16 cellular contexts compared by ENCODE assay signal in the genomic region with DNA sequence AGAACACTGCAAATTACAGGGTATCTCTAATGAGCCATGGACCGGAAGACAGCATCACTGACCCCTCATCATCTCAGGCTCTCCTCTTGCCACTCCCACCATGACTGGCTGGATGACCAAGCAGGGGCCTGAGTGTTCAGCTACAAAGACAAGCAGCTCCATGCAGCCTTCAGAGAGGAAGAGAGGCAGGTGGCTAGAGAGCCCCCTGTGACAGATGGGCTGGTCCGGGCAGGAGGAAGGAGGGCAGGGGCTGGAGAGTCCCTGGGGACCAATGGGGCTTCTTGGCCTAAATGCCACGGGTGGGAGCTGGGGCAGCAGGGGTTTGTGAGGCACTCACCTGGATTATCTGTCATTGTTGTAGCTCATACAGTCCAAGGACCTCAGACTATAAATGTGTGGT. TPM values are rescaled to one million over a fixed set of nuclear protein-coding genes. Genes with fewer than 3 reads are reported as not detected.
DNase-seq lines count a peak whose midpoint lies in the region; ATAC-seq and TF ChIP-seq lines count a peak whose summit lies in the region.
"Had no signal": no experiment of that assay in that cellular context is flagged by ENCODE, and none has a peak within 500 bp of the region (broad histone marks: within the 10 kb centered on the region; RNA-seq: fewer than 3 reads in every experiment).

No MANE protein-coding gene starts in this region.

- H3K9me3 ChIP-seq in heart right ventricle, result no peaks in the 10 kb centered on the region
- H3K9me3 ChIP-seq: suprapubic skin had no signal

- TF ChIP-seq CTCF in heart right ventricle (IDR thresholded peaks at IDR 0.05) (no peak), chondrocyte (IDR thresholded peaks at IDR 0.05) (no peak)

- H3K27me3 ChIP-seq in heart right ventricle (peaks cover 0 to 11% (median 0%) of the 10 kb centered on the region in 7 donors), mesendoderm (ENCODE audit: insufficient read depth, low read length, poor library complexity) (no peaks in the 10 kb centered on the region)
- H3K27me3 ChIP-seq: suprapubic skin had no signal

- no peak overlapping the region for H3K4me3 Mint-ChIP-seq in chondrocyte (ENCODE audit: unreplicated experiment)
- peak overlapping the region; percentile 6 to 16 for H3K4me3 Mint-ChIP-seq in stimulated activated naive CD8-positive, alpha-beta T cell treated with anti-CD3 and anti-CD28 coated beads, Interleukin-15, amount 100 ng/mL, for 72 hours

- ATAC-seq in heart right ventricle (no peak), GM21529 (IDR thresholded peaks at IDR 0.05; ENCODE audit: unreplicated experiment) (no peak)
- no peak for ATAC-seq in stimulated activated naive CD8-positive, alpha-beta T cell treated with anti-CD3 and anti-CD28 coated beads, Interleukin-15, amount 100 ng/mL, for 72 hours
- ATAC-seq: sciatic nerve had no signal

- 63 to 67% methylated on average over 3 of the region's 3 CpGs for WGBS in heart right ventricle, 2 donors
- no CpG with 5 or more reads among the region's 3 CpGs for WGBS in mesendoderm (ENCODE audit: extremely low coverage, insufficient coverage, low lambda C conversion rate)

- H3K36me3 ChIP-seq in heart right ventricle (no peaks in the 10 kb centered on the region), mesendoderm (ENCODE audit: control insufficient read depth, insufficient read depth, low read length) (no peaks in the 10 kb centered on the region)
- H3K36me3 ChIP-seq: suprapubic skin had no signal

- peaks cover 5% of the 10 kb centered on the region for H3K27me3 Mint-ChIP-seq in chondrocyte (ENCODE audit: low read depth)
- no peaks in the 10 kb centered on the region for H3K27me3 Mint-ChIP-seq in stimulated activated naive CD8-positive, alpha-beta T cell treated with anti-CD3 and anti-CD28 coated beads, Interleukin-15, amount 100 ng/mL, for 72 hours

- H3K27ac ChIP-seq in heart right ventricle, result no peak overlapping the region
- H3K27ac ChIP-seq in mesendoderm (ENCODE audit: low read depth, low read length), result no peak overlapping the region
- H3K27ac ChIP-seq: suprapubic skin had no signal

- intact Hi-C loops in cardiac septum (cut with DNase I), result no loop called here
- intact Hi-C loops in heart right ventricle (cut with DNase I), result no loop called here

- no peak overlapping the region for H3K18ac ChIP-seq in mesendoderm (ENCODE audit: low read length)

- no peak overlapping the region for H3K27ac Mint-ChIP-seq in chondrocyte (ENCODE audit: unreplicated experiment)
- no peak overlapping the region for H3K27ac Mint-ChIP-seq in stimulated activated naive CD8-positive, alpha-beta T cell treated with anti-CD3 and anti-CD28 coated beads, Interleukin-15, amount 100 ng/mL, for 72 hours

- no peak overlapping the region for H4K8ac ChIP-seq in mesendoderm (ENCODE audit: low read depth, low read length)

- H3K79me2 ChIP-seq in mesendoderm (ENCODE audit: control insufficient read depth, insufficient read depth, low read length), result no peaks in the 10 kb centered on the region

- H3K4me1 ChIP-seq in heart right ventricle (peaks cover 0 to 52% (median 0%) of the 10 kb centered on the region in 9 donors), mesendoderm (ENCODE audit: control insufficient read depth, low read depth, low read length) (no peaks in the 10 kb centered on the region)

- H3K9ac ChIP-seq in mesendoderm (ENCODE audit: low read length), result no peak overlapping the region

- H3K79me1 ChIP-seq in mesendoderm (ENCODE audit: low read length), result no peaks in the 10 kb centered on the region

- no peak overlapping the region for H4K5ac ChIP-seq in mesendoderm (ENCODE audit: low read length)

- H2BK120ac ChIP-seq in mesendoderm (ENCODE audit: low read depth, low read length), result no peak overlapping the region

- no peak overlapping the region for H3K4ac ChIP-seq in mesendoderm (ENCODE audit: low read depth, low read length)

- no peak overlapping the region for H3K4me2 ChIP-seq in mesendoderm (ENCODE audit: low read length)

- peak; percentile 50 for DNase-seq in cardiac septum (ENCODE audit: low spot score)
- DNase-seq in heart right ventricle, result no peak
- peak; percentile 86 for DNase-seq in NCI-H82 treated with DMSO at 0.1 percent for 48 hours (lab: John Stamatoyannopoulos, UW; ENCODE audit: unreplicated experiment)
- peak; percentile 32 for DNase-seq in chondrocyte (ENCODE audit: low spot score)
- no peak for DNase-seq in stimulated activated naive CD8-positive, alpha-beta T cell treated with anti-CD3 and anti-CD28 coated beads, Interleukin-15, amount 100 ng/mL, for 72 hours
- DNase-seq in kidney tubule cell (ENCODE audit: low spot score), result no peak
- no peak for DNase-seq in mesendoderm
- DNase-seq: activated CD4-positive, alpha-beta T cell treated with anti-CD3 and anti-CD28 coated beads, Interleukin-2, amount 50 U/mL, for 4 hours; amygdala; C1 segment of cervical spinal cord; NCI-H187 had no signal

- H3K36me3 Mint-ChIP-seq in chondrocyte (ENCODE audit: low read depth), result no peaks in the 10 kb centered on the region

- no peak overlapping the region for H3K56ac ChIP-seq in mesendoderm (ENCODE audit: low read length)

- H2BK15ac ChIP-seq in mesendoderm (replicated peaks; ENCODE audit: low read depth), result no peak overlapping the region

- H3K9me3 Mint-ChIP-seq in chondrocyte (ENCODE audit: low read depth), result no peaks in the 10 kb centered on the region
- H3K9me3 Mint-ChIP-seq in stimulated activated naive CD8-positive, alpha-beta T cell treated with anti-CD3 and anti-CD28 coated beads, Interleukin-15, amount 100 ng/mL, for 72 hours, result no peaks in the 10 kb centered on the region

- no peak overlapping the region for H2AK5ac ChIP-seq in mesendoderm (ENCODE audit: low read length)

- H3K4me1 Mint-ChIP-seq in chondrocyte (ENCODE audit: low read depth), result no peaks in the 10 kb centered on the region
- H3K4me1 Mint-ChIP-seq in stimulated activated naive CD8-positive, alpha-beta T cell treated with anti-CD3 and anti-CD28 coated beads, Interleukin-15, amount 100 ng/mL, for 72 hours, result peaks cover 56% of the 10 kb centered on the region

- no peak overlapping the region for H3K4me3 ChIP-seq in heart right ventricle
- no peak overlapping the region for H3K4me3 ChIP-seq in mesendoderm (ENCODE audit: low read length)
- H3K4me3 ChIP-seq: suprapubic skin had no signal

- no peak overlapping the region for H3K23ac ChIP-seq in mesendoderm (ENCODE audit: low read length)

- no peak overlapping the region for H2BK5ac ChIP-seq in mesendoderm (ENCODE audit: low read length)

RNA-seq across cellular contexts. Expression of a gene that starts 12.8 kb away (rescaled TPM):
- total RNA-seq in cardiac septum, result 9.7 TPM
- total RNA-seq in heart right ventricle, result 10 to 100 TPM in 7 of 10 donors, 1 to 10 TPM in 3; 7.3 to 16.9 (median 10.6) TPM
- polyA plus RNA-seq in heart right ventricle, result 1 to 10 TPM; 6.8 to 7.3 TPM
- 29.9 to 40.0 TPM (median 31.2 TPM) in 3 replicates for total RNA-seq in chondrocyte
- 11.0 TPM for polyA plus RNA-seq in mesendoderm (2013, experiment 1 of 2)
- 11.3 TPM for polyA plus RNA-seq in mesendoderm (2013, experiment 2 of 2)

RNA-seq across cellular contexts. Expression of a gene that starts 33.8 kb away (rescaled TPM):
- not detected for total RNA-seq in cardiac septum
- total RNA-seq in heart right ventricle, result not detected
- polyA plus RNA-seq in heart right ventricle, result not detected
- not detected in 3 replicates for total RNA-seq in chondrocyte
- polyA plus RNA-seq in mesendoderm (2013, experiment 1 of 2), result not detected
- polyA plus RNA-seq in mesendoderm (2013, experiment 2 of 2), result not detected
- total RNA-seq: fibroblast of villous mesenchyme, sciatic nerve, suprapubic skin had no signal
- polyA plus RNA-seq: keratinocyte had no signal

Comparison
In these comparisons a context has a peak if more than half of its experiments do, and no peak if none do; other contexts are left out.
1. DNase-seq: peak in cardiac septum (single experiment), NCI-H82 treated with DMSO at 0.1 percent for 48 hours (single experiment) and chondrocyte (single experiment); none in heart right ventricle (0 of 2), stimulated activated naive CD8-positive, alpha-beta T cell treated with anti-CD3 and anti-CD28 coated beads, Interleukin-15, amount 100 ng/mL, for 72 hours (0 of 2), kidney tubule cell (single experiment) and mesendoderm (single experiment).